ENCODE assay signal across 13 cellular contexts in the genomic region with DNA sequence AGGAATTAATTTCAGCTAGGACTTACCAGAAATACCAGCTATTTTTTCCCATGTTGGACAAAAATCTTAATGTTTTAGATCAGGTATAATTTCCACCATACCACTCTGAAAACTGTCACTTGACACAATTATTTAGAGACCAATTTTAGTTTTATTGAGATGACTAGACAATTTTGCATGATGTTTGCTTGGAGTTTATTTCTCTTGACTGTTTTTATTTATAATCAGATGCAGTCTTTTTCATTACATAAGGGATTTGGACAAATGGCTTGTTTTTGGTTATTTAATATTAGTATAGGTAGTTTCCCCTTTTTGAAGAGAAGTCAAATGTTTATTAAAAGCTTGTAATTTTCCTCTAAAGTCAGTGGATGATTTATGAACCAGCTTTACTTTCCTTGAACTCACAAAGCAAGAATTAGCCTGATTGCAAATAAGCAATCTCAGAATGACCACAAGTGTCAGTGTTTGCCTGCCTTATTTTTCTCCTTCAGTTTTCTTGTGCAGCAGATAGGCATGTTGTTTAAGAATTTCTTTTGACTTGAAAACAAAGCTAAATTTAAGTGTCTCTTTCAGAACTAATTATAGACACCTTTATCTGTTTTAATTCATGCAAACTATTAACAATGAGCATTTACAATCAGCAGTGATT. TPM values are rescaled to one million over a fixed set of nuclear protein-coding genes. Genes with fewer than 3 reads are reported as not detected.
A peak's percentile ranks its signal among the peaks of the same experiment; 100 is the strongest.
DNase-seq lines count a peak whose midpoint lies in the region; ATAC-seq and TF ChIP-seq lines count a peak whose summit lies in the region.
"Had no signal": no experiment of that assay in that cellular context is flagged by ENCODE, and none has a peak within 500 bp of the region (broad histone marks: within the 10 kb centered on the region; RNA-seq: fewer than 3 reads in every experiment).

No MANE protein-coding gene starts in this region.

- H3K4me1 ChIP-seq in RWPE2 (ENCODE audit: insufficient read depth, poor library complexity, severe bottlenecking) (peaks cover 16% of the 10 kb centered on the region), transverse colon (peaks cover 15 to 47% (median 31%) of the 10 kb centered on the region in 4 donors)
- H3K4me1 ChIP-seq: parathyroid adenoma had no signal

- H3K27me3 Mint-ChIP-seq in activated naive CD8-positive, alpha-beta T cell treated with anti-CD3 and anti-CD28 coated beads, Interleukin-2, amount 50 U/mL, for 24 hours, result no peaks in the 10 kb centered on the region
- H3K27me3 Mint-ChIP-seq: CD8-positive, alpha-beta memory T cell had no signal

- H3K9me3 Mint-ChIP-seq in activated naive CD8-positive, alpha-beta T cell treated with anti-CD3 and anti-CD28 coated beads, Interleukin-2, amount 50 U/mL, for 24 hours, result no peaks in the 10 kb centered on the region

- TF ChIP-seq EP300 in transverse colon (IDR thresholded peaks at IDR 0.05; ENCODE audit: low read depth), result no peak

- no peaks in the 10 kb centered on the region for H3K9me3 ChIP-seq in RWPE2 (ENCODE audit: severe bottlenecking)
- peaks cover 0 to 3% of the 10 kb centered on the region in 2 donors for H3K9me3 ChIP-seq in transverse colon
- H3K9me3 ChIP-seq: HAP-1 had no signal

- no peak overlapping the region for H3K4me3 Mint-ChIP-seq in activated naive CD8-positive, alpha-beta T cell treated with anti-CD3 and anti-CD28 coated beads, Interleukin-2, amount 50 U/mL, for 24 hours

- intact Hi-C loops in transverse colon (cut with DNase I; ENCODE audit: low total_unique reads), result no loop called here

- TF ChIP-seq POLR2A in transverse colon (IDR thresholded peaks at IDR 0.05), result no peak

- H3K4me3 ChIP-seq in RWPE2 (ENCODE audit: severe bottlenecking), result no peak overlapping the region
- no peak overlapping the region for H3K4me3 ChIP-seq in foreskin fibroblast (ENCODE audit: low read depth in 1 of 2, low read length in 2 of 2)
- H3K4me3 ChIP-seq in transverse colon, result no peak overlapping the region
- H3K4me3 ChIP-seq: HAP-1 had no signal

- in situ Hi-C loops in transverse colon (cut with MboI; ENCODE audit: low pct_ligation_motif_present in 1 of 4, low pct_unique_long_range_greater_than_20kb in 1 of 4, low sequenced_read_pairs in 3 of 4), result loop anchor here in 2 of 4 donors (25.0 kb wide), 1 partner anchor 1097 kb away; no protein-coding TSS in a partner anchor

- H3K27me3 ChIP-seq in RWPE2 (ENCODE audit: insufficient read depth, poor library complexity, severe bottlenecking) (no peaks in the 10 kb centered on the region), transverse colon (no peaks in the 10 kb centered on the region)

- peaks cover 25% of the 10 kb centered on the region for H3K36me3 Mint-ChIP-seq in activated naive CD8-positive, alpha-beta T cell treated with anti-CD3 and anti-CD28 coated beads, Interleukin-2, amount 50 U/mL, for 24 hours (ENCODE audit: low read depth)

- ATAC-seq in RWPE2 (ENCODE audit: low read depth), result no peak
- ATAC-seq in activated naive CD8-positive, alpha-beta T cell treated with anti-CD3 and anti-CD28 coated beads, Interleukin-2, amount 50 U/mL, for 24 hours, result no peak

- H3K27ac ChIP-seq in RWPE2 (ENCODE audit: poor library complexity, severe bottlenecking), result no peak overlapping the region
- H3K27ac ChIP-seq in transverse colon, result no peak overlapping the region
- H3K27ac ChIP-seq: epithelial cell of prostate, parathyroid adenoma had no signal

- TF ChIP-seq CTCF in RWPE2 (IDR thresholded peaks at IDR 0.05; ENCODE audit: poor library complexity, severe bottlenecking), result peak; percentile 44
- TF ChIP-seq CTCF in foreskin fibroblast (IDR thresholded peaks at IDR 0.05; ENCODE audit: low read depth, low read length), result peak; percentile 29
- TF ChIP-seq CTCF in transverse colon (IDR thresholded peaks at IDR 0.05), result peak in 3 of 5 experiments; percentile 20 to 24 (median 20)

- peak; percentile 8 for DNase-seq in NOMO-1 treated with DMSO at 0.1 percent for 48 hours (lab: John Stamatoyannopoulos, UW; ENCODE audit: unreplicated experiment)
- DNase-seq in NOMO-1 (lab: John Stamatoyannopoulos, UW; ENCODE audit: unreplicated experiment in 2 of 2), result no peak
- no peak for DNase-seq in RWPE2 (ENCODE audit: low spot score)
- DNase-seq in foreskin fibroblast, result no peak
- no peak for DNase-seq in transverse colon
- no peak for DNase-seq in activated naive CD8-positive, alpha-beta T cell treated with anti-CD3 and anti-CD28 coated beads, Interleukin-2, amount 50 U/mL, for 24 hours
- no peak for DNase-seq in activated CD4-positive, alpha-beta T cell treated with anti-CD3 and anti-CD28 coated beads, Interleukin-2, amount 50 U/mL, for 4 hours
- DNase-seq in activated CD8-positive, alpha-beta memory T cell treated with anti-CD3 and anti-CD28 coated beads, Interleukin-2, amount 50 U/mL, for 48 hours, result no peak
- DNase-seq: CD8-positive, alpha-beta memory T cell; NCI-H1694 had no signal

- H3K27ac Mint-ChIP-seq in activated naive CD8-positive, alpha-beta T cell treated with anti-CD3 and anti-CD28 coated beads, Interleukin-2, amount 50 U/mL, for 24 hours, result no peak overlapping the region

- H3K36me3 ChIP-seq in RWPE2 (ENCODE audit: low read depth), result no peaks in the 10 kb centered on the region
- H3K36me3 ChIP-seq in transverse colon, result no peaks in the 10 kb centered on the region

- H3K4me1 Mint-ChIP-seq in activated naive CD8-positive, alpha-beta T cell treated with anti-CD3 and anti-CD28 coated beads, Interleukin-2, amount 50 U/mL, for 24 hours, result peaks cover 36% of the 10 kb centered on the region

RNA-seq across cellular contexts. Expression of a gene that starts 3.8 kb away (rescaled TPM):
- total RNA-seq in transverse colon, result under 1 TPM in 3 of 4 donors, not detected in 1; 0.20 to 0.82 (median 0.64) TPM
